Comparison of ENCODE assay signal across 1 cellular context in the genomic region with DNA sequence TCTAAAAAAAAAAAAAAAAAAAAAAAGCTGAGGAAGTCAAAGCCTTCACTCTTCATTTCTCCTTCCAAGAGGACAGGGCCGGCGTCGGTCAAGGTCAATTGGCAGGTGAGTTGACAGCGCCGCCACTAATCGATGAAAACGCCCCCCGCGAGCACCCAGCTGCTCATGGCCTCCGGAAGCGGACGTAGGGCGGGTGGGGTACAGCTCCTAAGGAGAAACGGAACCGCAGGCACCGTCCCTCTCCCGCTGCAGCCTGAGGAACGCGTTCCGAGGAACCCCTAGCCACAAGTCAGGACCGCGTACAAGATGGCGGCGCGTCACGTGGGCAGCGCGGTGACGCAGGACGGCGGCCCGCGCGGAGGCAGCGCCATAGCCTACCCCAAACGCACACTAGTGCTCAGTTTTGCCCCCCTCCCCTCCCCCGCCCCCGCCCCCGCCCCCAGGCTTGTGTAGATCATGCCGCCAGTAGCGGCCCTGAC.
TF ChIP-seq lines count a peak whose summit lies in the region.

A gene (plus strand): TSS at position 465 of the 479 bp plus-strand sequence. CDS start 16,045 bp downstream, outside the sequence.

TF ChIP-seq in HepG2, 621 proteins besides CTCF, POLR2A, EP300 and RAD21 (continued from another document and continues in another):
- TF ChIP-seq, protein P1, sequence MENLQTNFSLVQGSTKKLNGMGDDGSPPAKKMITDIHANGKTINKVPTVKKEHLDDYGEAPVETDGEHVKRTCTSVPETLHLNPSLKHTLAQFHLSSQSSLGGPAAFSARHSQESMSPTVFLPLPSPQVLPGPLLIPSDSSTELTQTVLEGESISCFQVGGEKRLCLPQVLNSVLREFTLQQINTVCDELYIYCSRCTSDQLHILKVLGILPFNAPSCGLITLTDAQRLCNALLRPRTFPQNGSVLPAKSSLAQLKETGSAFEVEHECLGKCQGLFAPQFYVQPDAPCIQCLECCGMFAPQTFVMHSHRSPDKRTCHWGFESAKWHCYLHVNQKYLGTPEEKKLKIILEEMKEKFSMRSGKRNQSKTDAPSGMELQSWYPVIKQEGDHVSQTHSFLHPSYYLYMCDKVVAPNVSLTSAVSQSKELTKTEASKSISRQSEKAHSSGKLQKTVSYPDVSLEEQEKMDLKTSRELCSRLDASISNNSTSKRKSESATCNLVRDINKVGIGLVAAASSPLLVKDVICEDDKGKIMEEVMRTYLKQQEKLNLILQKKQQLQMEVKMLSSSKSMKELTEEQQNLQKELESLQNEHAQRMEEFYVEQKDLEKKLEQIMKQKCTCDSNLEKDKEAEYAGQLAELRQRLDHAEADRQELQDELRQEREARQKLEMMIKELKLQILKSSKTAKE (CRISPR knock-in tag; IDR thresholded peaks at IDR 0.05; ENCODE audit: borderline replicate concordance) = no peak
- TF ChIP-seq ZNF547 (CRISPR knock-in tag; IDR thresholded peaks at IDR 0.05) (peak; percentile 64; the same call in 1 of the 2 replicates), ZNF326 (CRISPR knock-in tag; IDR thresholded peaks at IDR 0.05; ENCODE audit: borderline replicate concordance) (no peak), ZNF282 (IDR thresholded peaks at IDR 0.05; ENCODE audit: partially characterized antibody) (no peak), ZNF530 (CRISPR knock-in tag; IDR thresholded peaks at IDR 0.05; ENCODE audit: low read depth) (no peak), ZNF225 (CRISPR knock-in tag; IDR thresholded peaks at IDR 0.05) (peak; percentile 54; the same call in 1 of the 2 replicates), ZNF616 (CRISPR knock-in tag; IDR thresholded peaks at IDR 0.05; ENCODE audit: low read depth) (0 out of 2 replicates have a peak, but pooled peaks have one; percentile 65), GTF2F1 (IDR thresholded peaks at IDR 0.05; ENCODE audit: low read length) (no peak), ZNF776 (CRISPR knock-in tag; IDR thresholded peaks at IDR 0.05) (no peak; the same call in 1 of the 2 replicates), ARNT (IDR thresholded peaks at IDR 0.05) (no peak), HDAC6 (IDR thresholded peaks at IDR 0.05; ENCODE audit: low read depth, low read length) (no peak), TP53 (CRISPR knock-in tag; conservative IDR thresholded peaks at IDR 0.05) (no peak), STAT5B (CRISPR knock-in tag; IDR thresholded peaks at IDR 0.05) (no peak), CBX2 (IDR thresholded peaks at IDR 0.05; ENCODE audit: low read depth, low read length) (no peak), CBX2 (CRISPR knock-in tag; IDR thresholded peaks at IDR 0.05; ENCODE audit: low read depth) (no peak), MAFK (conservative IDR thresholded peaks at IDR 0.05 in 1 of 2, IDR thresholded peaks at IDR 0.05 in 1 of 2; ENCODE audit: low read length in 2 of 2) (no peak), RBM39 (IDR thresholded peaks at IDR 0.05; ENCODE audit: low read depth, low read length, poor library complexity, severe bottlenecking) (peak; percentile 50)
- TF ChIP-seq, protein P2, sequence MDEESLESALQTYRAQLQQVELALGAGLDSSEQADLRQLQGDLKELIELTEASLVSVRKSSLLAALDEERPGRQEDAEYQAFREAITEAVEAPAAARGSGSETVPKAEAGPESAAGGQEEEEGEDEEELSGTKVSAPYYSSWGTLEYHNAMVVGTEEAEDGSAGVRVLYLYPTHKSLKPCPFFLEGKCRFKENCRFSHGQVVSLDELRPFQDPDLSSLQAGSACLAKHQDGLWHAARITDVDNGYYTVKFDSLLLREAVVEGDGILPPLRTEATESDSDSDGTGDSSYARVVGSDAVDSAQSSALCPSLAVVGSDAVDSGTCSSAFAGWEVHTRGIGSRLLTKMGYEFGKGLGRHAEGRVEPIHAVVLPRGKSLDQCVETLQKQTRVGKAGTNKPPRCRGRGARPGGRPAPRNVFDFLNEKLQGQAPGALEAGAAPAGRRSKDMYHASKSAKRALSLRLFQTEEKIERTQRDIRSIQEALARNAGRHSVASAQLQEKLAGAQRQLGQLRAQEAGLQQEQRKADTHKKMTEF (CRISPR knock-in tag; IDR thresholded peaks at IDR 0.05) = peak; percentile 66; the same call in 1 of the 2 replicates
- TF ChIP-seq, protein P3, sequence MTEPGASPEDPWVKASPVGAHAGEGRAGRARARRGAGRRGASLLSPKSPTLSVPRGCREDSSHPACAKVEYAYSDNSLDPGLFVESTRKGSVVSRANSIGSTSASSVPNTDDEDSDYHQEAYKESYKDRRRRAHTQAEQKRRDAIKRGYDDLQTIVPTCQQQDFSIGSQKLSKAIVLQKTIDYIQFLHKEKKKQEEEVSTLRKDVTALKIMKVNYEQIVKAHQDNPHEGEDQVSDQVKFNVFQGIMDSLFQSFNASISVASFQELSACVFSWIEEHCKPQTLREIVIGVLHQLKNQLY (CRISPR knock-in tag; IDR thresholded peaks at IDR 0.05) = peak; percentile 27; the same call in 1 of the 2 replicates
- TF ChIP-seq, protein P4, sequence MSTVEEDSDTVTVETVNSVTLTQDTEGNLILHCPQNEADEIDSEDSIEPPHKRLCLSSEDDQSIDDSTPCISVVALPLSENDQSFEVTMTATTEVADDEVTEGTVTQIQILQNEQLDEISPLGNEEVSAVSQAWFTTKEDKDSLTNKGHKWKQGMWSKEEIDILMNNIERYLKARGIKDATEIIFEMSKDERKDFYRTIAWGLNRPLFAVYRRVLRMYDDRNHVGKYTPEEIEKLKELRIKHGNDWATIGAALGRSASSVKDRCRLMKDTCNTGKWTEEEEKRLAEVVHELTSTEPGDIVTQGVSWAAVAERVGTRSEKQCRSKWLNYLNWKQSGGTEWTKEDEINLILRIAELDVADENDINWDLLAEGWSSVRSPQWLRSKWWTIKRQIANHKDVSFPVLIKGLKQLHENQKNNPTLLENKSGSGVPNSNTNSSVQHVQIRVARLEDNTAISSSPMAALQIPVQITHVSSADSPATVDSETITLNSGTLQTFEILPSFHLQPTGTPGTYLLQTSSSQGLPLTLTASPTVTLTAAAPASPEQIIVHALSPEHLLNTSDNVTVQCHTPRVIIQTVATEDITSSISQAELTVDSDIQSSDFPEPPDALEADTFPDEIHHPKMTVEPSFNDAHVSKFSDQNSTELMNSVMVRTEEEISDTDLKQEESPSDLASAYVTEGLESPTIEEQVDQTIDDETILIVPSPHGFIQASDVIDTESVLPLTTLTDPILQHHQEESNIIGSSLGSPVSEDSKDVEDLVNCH (CRISPR knock-in tag; IDR thresholded peaks at IDR 0.05) = no peak
- TF ChIP-seq, protein P5, sequence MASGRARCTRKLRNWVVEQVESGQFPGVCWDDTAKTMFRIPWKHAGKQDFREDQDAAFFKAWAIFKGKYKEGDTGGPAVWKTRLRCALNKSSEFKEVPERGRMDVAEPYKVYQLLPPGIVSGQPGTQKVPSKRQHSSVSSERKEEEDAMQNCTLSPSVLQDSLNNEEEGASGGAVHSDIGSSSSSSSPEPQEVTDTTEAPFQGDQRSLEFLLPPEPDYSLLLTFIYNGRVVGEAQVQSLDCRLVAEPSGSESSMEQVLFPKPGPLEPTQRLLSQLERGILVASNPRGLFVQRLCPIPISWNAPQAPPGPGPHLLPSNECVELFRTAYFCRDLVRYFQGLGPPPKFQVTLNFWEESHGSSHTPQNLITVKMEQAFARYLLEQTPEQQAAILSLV (CRISPR knock-in tag; IDR thresholded peaks at IDR 0.05; ENCODE audit: borderline replicate concordance) = 0 out of 2 replicates have a peak, but pooled peaks have one; percentile 67
- TF ChIP-seq, protein P6, sequence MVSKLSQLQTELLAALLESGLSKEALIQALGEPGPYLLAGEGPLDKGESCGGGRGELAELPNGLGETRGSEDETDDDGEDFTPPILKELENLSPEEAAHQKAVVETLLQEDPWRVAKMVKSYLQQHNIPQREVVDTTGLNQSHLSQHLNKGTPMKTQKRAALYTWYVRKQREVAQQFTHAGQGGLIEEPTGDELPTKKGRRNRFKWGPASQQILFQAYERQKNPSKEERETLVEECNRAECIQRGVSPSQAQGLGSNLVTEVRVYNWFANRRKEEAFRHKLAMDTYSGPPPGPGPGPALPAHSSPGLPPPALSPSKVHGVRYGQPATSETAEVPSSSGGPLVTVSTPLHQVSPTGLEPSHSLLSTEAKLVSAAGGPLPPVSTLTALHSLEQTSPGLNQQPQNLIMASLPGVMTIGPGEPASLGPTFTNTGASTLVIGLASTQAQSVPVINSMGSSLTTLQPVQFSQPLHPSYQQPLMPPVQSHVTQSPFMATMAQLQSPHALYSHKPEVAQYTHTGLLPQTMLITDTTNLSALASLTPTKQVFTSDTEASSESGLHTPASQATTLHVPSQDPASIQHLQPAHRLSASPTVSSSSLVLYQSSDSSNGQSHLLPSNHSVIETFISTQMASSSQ (IDR thresholded peaks at IDR 0.05; ENCODE audit: low read depth) = no peak
- TF ChIP-seq, protein P6 (CRISPR knock-in tag; IDR thresholded peaks at IDR 0.05; ENCODE audit: borderline replicate concordance) = no peak; the same call in 1 of the 2 replicates
- TF ChIP-seq, protein P7, sequence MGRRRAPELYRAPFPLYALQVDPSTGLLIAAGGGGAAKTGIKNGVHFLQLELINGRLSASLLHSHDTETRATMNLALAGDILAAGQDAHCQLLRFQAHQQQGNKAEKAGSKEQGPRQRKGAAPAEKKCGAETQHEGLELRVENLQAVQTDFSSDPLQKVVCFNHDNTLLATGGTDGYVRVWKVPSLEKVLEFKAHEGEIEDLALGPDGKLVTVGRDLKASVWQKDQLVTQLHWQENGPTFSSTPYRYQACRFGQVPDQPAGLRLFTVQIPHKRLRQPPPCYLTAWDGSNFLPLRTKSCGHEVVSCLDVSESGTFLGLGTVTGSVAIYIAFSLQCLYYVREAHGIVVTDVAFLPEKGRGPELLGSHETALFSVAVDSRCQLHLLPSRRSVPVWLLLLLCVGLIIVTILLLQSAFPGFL (CRISPR knock-in tag; IDR thresholded peaks at IDR 0.05) = no peak
- TF ChIP-seq, protein P8, sequence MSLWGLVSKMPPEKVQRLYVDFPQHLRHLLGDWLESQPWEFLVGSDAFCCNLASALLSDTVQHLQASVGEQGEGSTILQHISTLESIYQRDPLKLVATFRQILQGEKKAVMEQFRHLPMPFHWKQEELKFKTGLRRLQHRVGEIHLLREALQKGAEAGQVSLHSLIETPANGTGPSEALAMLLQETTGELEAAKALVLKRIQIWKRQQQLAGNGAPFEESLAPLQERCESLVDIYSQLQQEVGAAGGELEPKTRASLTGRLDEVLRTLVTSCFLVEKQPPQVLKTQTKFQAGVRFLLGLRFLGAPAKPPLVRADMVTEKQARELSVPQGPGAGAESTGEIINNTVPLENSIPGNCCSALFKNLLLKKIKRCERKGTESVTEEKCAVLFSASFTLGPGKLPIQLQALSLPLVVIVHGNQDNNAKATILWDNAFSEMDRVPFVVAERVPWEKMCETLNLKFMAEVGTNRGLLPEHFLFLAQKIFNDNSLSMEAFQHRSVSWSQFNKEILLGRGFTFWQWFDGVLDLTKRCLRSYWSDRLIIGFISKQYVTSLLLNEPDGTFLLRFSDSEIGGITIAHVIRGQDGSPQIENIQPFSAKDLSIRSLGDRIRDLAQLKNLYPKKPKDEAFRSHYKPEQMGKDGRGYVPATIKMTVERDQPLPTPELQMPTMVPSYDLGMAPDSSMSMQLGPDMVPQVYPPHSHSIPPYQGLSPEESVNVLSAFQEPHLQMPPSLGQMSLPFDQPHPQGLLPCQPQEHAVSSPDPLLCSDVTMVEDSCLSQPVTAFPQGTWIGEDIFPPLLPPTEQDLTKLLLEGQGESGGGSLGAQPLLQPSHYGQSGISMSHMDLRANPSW (CRISPR knock-in tag; IDR thresholded peaks at IDR 0.05; ENCODE audit: borderline replicate concordance) = no peak
- TF ChIP-seq, protein P9, sequence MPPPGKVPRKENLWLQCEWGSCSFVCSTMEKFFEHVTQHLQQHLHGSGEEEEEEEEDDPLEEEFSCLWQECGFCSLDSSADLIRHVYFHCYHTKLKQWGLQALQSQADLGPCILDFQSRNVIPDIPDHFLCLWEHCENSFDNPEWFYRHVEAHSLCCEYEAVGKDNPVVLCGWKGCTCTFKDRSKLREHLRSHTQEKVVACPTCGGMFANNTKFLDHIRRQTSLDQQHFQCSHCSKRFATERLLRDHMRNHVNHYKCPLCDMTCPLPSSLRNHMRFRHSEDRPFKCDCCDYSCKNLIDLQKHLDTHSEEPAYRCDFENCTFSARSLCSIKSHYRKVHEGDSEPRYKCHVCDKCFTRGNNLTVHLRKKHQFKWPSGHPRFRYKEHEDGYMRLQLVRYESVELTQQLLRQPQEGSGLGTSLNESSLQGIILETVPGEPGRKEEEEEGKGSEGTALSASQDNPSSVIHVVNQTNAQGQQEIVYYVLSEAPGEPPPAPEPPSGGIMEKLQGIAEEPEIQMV (CRISPR knock-in tag; IDR thresholded peaks at IDR 0.05; ENCODE audit: low read depth) = no peak
- TF ChIP-seq, protein P10, sequence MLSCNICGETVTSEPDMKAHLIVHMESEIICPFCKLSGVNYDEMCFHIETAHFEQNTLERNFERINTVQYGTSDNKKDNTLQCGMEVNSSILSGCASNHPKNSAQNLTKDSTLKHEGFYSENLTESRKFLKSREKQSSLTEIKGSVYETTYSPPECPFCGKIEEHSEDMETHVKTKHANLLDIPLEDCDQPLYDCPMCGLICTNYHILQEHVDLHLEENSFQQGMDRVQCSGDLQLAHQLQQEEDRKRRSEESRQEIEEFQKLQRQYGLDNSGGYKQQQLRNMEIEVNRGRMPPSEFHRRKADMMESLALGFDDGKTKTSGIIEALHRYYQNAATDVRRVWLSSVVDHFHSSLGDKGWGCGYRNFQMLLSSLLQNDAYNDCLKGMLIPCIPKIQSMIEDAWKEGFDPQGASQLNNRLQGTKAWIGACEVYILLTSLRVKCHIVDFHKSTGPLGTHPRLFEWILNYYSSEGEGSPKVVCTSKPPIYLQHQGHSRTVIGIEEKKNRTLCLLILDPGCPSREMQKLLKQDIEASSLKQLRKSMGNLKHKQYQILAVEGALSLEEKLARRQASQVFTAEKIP (CRISPR knock-in tag; IDR thresholded peaks at IDR 0.05; ENCODE audit: borderline replicate concordance) = no peak
- TF ChIP-seq, protein P11, sequence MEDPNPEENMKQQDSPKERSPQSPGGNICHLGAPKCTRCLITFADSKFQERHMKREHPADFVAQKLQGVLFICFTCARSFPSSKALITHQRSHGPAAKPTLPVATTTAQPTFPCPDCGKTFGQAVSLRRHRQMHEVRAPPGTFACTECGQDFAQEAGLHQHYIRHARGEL (CRISPR knock-in tag; IDR thresholded peaks at IDR 0.05) = no peak
- TF ChIP-seq, protein P12, sequence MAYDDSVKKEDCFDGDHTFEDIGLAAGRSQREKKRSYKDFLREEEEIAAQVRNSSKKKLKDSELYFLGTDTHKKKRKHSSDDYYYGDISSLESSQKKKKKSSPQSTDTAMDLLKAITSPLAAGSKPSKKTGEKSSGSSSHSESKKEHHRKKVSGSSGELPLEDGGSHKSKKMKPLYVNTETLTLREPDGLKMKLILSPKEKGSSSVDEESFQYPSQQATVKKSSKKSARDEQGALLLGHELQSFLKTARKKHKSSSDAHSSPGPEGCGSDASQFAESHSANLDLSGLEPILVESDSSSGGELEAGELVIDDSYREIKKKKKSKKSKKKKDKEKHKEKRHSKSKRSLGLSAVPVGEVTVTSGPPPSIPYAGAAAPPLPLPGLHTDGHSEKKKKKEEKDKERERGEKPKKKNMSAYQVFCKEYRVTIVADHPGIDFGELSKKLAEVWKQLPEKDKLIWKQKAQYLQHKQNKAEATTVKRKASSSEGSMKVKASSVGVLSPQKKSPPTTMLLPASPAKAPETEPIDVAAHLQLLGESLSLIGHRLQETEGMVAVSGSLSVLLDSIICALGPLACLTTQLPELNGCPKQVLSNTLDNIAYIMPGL (CRISPR knock-in tag; IDR thresholded peaks at IDR 0.05; ENCODE audit: borderline replicate concordance in 1 of 2, low read depth in 1 of 2) = peak; percentile 49 to 73; a peak in 2 of 4 replicates
